25 cellular contexts compared by ENCODE assay signal in genomic region chr9:73089304-73089985, GRCh38.
DNase-seq lines count a peak whose midpoint lies in the region; ATAC-seq, FAIRE-seq and TF ChIP-seq lines count a peak whose summit lies in the region.
"Had no signal": no experiment of that assay in that cellular context is flagged by ENCODE, and none has a peak within 500 bp of the region (broad histone marks: within the 10 kb centered on the region; RNA-seq: fewer than 3 reads in every experiment).

No MANE protein-coding gene starts in this region.

- TF ChIP-seq CTCF in GM23338 (conservative IDR thresholded peaks at IDR 0.05; ENCODE audit: low read depth in 2 of 2) (no peak), OCI-LY3 (IDR thresholded peaks at IDR 0.05; ENCODE audit: low read depth, low read length) (no peak), H1 (IDR thresholded peaks at IDR 0.05; ENCODE audit: control extremely low read depth in 1 of 3, insufficient read depth in 1 of 3, low read depth in 1 of 3, low read length in 3 of 3) (no peak), osteoblast (IDR thresholded peaks at IDR 0.05; ENCODE audit: extremely low read depth, low read depth, low read length) (no peak)

- no peak overlapping the region for H3K27ac ChIP-seq in GM23338 (ENCODE audit: low read depth)
- H3K27ac ChIP-seq in OCI-LY3 (ENCODE audit: low read length), result no peak overlapping the region
- no peak overlapping the region for H3K27ac ChIP-seq in H1 (ENCODE audit: low read depth, low read length)
- H3K27ac ChIP-seq in osteoblast (ENCODE audit: low read depth, low read length), result no peak overlapping the region
- H3K27ac ChIP-seq: BLaER1 treated with 17β-estradiol and CSF1 and Interleukin-3, amounts not matched to agents 10 nM and 100 nM; KMS-11; RWPE1 had no signal

- CTCF ChIA-PET in H1 (lab: Charles Lee; ENCODE audit: partially characterized antibody), result interaction anchor here (0.6 to 2.2 kb wide), 9 partner anchors 8 to 246 kb away, joined by 3 to 10 read pairs (median 4); no protein-coding TSS in a partner anchor

- DNase-seq in GM23338 (ENCODE audit: low spot score) (no peak), H1 (ENCODE audit: low read depth in 1 of 2, low spot score in 2 of 2) (no peak), osteoblast (ENCODE audit: insufficient read length, low spot score, missing footprints) (no peak), MG63 (no peak), NCI-H82 (lab: John Stamatoyannopoulos, UW) (no peak), NCI-H1048 (lab: John Stamatoyannopoulos, UW) (no peak)
- DNase-seq: AML-193; CD4-positive, alpha-beta T cell; IMR-90; NCI-H1092 treated with DMSO at 0.1 percent for 48 hours; NCI-H1436; NCI-H187 treated with DMSO at 0.1 percent for 48 hours; NCI-H2171 treated with DMSO at 0.1 percent for 48 hours; NCI-H524; NCI-H748 treated with DMSO at 0.1 percent for 48 hours; SHP77 treated with DMSO at 0.1 percent for 48 hours had no signal

- H4K91ac ChIP-seq in H1 (replicated peaks; ENCODE audit: insufficient read length, low read length), result no peak overlapping the region

- no peak overlapping the region for H3K18ac ChIP-seq in H1 (ENCODE audit: extremely low read depth, low read length)

- no peak overlapping the region for H3K56ac ChIP-seq in H1 (replicated peaks; ENCODE audit: insufficient read length, low read depth, low read length)

- H3K4me1 ChIP-seq in GM23338 (ENCODE audit: insufficient read depth) (no peaks in the 10 kb centered on the region; the same call in 1 of the 2 replicates), OCI-LY3 (ENCODE audit: low read length) (no peaks in the 10 kb centered on the region), H1 (replicated peaks in 1 of 4; ENCODE audit: control insufficient read depth in 3 of 4, insufficient read depth in 4 of 4, low read length in 3 of 4) (no peaks in the 10 kb centered on the region; a peak in 1 of 7 replicates), osteoblast (ENCODE audit: insufficient read depth, low read length) (no peaks in the 10 kb centered on the region)
- H3K4me1 ChIP-seq: BLaER1 treated with 17β-estradiol and CSF1 and Interleukin-3, amounts not matched to agents 10 nM and 100 nM; HAP-1 had no signal

- no peaks in the 10 kb centered on the region for H3K23me2 ChIP-seq in H1 (ENCODE audit: low read depth, low read length)

- no peak overlapping the region for H4K5ac ChIP-seq in H1 (ENCODE audit: insufficient read length, low read depth, low read length)

- H3K27me3 Mint-ChIP-seq in GM23338 (ENCODE audit: insufficient read depth, low read depth, poor library complexity), result no peaks in the 10 kb centered on the region

- no peak overlapping the region for H4K8ac ChIP-seq in H1 (ENCODE audit: extremely low read depth, insufficient read depth, low read length)

- H2BK20ac ChIP-seq in H1 (ENCODE audit: low read length), result no peak overlapping the region

- no peak overlapping the region for H2BK15ac ChIP-seq in H1 (ENCODE audit: low read length)

- no peaks in the 10 kb centered on the region; the same call in 2 of the 3 replicates for H3K4me1 Mint-ChIP-seq in GM23338

- TF ChIP-seq RAD21 in H1 (IDR thresholded peaks at IDR 0.05 in 1 of 2, conservative IDR thresholded peaks at IDR 0.05 in 1 of 2; ENCODE audit: low read depth in 2 of 2, low read length in 2 of 2), result no peak

- H3K9me2 ChIP-seq in GM23338 (ENCODE audit: insufficient read depth), result no peaks in the 10 kb centered on the region

- no peaks in the 10 kb centered on the region for H3F3A ChIP-seq in GM23338 (replicated peaks; ENCODE audit: low read depth)

- no peaks in the 10 kb centered on the region for H3K36me3 Mint-ChIP-seq in GM23338 (ENCODE audit: low read depth)

- H3K9ac ChIP-seq in OCI-LY3 (ENCODE audit: low read length), result no peak overlapping the region
- H3K9ac ChIP-seq in H1 (replicated peaks in 1 of 4; ENCODE audit: extremely low read depth in 1 of 4, low read depth in 3 of 4, low read length in 3 of 4), result no peak overlapping the region
- H3K9ac ChIP-seq: BLaER1 treated with 17β-estradiol and CSF1 and Interleukin-3, amounts not matched to agents 10 nM and 100 nM; KMS-11 had no signal

- no peaks in the 10 kb centered on the region for H3K79me1 ChIP-seq in H1 (ENCODE audit: low read depth, low read length)

- H3K4me2 ChIP-seq in GM23338 (no peak overlapping the region), OCI-LY3 (ENCODE audit: low read length) (no peak overlapping the region), H1 (ENCODE audit: insufficient read depth in 1 of 2, low read depth in 2 of 2, low read length in 2 of 2) (no peak overlapping the region), osteoblast (ENCODE audit: insufficient read depth, low read length) (no peak overlapping the region)
- H3K4me2 ChIP-seq: BLaER1 treated with 17β-estradiol and CSF1 and Interleukin-3, amounts not matched to agents 10 nM and 100 nM; KMS-11 had no signal

- H3K14ac ChIP-seq in H1 (ENCODE audit: insufficient read length), result no peak overlapping the region

- H3K23ac ChIP-seq in H1 (ENCODE audit: insufficient read length), result no peak overlapping the region

- no peak overlapping the region for H2AK5ac ChIP-seq in H1 (ENCODE audit: low read depth, low read length)

- FAIRE-seq in H1 (lab: Jason Lieb, UNC), result no peak
- FAIRE-seq: A204.1, G401.6, GM19239 had no signal

- H3K27me3 ChIP-seq in GM23338 (ENCODE audit: insufficient read depth) (no peaks in the 10 kb centered on the region), OCI-LY3 (ENCODE audit: low read depth, low read length) (0 out of 2 replicates have a peak, but pooled peaks cover under 1% of the 10 kb centered on the region), H1 (replicated peaks in 1 of 4; ENCODE audit: control insufficient read depth in 3 of 4, extremely low read depth in 1 of 4, insufficient read depth in 3 of 4, low read length in 3 of 4) (no peaks in the 10 kb centered on the region), osteoblast (ENCODE audit: insufficient read depth, low read length) (peaks cover 16% of the 10 kb centered on the region), MG63 (no peaks in the 10 kb centered on the region)
- H3K27me3 ChIP-seq: BLaER1 treated with 17β-estradiol and CSF1 and Interleukin-3, amounts not matched to agents 10 nM and 100 nM had no signal

- no peak for TF ChIP-seq EP300 in H1 (IDR thresholded peaks at IDR 0.05; ENCODE audit: borderline replicate concordance in 1 of 2, low read depth in 2 of 2, low read length in 2 of 2)

- H2AFZ ChIP-seq in GM23338, result peak overlapping the region; percentile 7
- H2AFZ ChIP-seq in OCI-LY3 (ENCODE audit: low read depth, low read length), result 0 out of 2 replicates have a peak overlapping the region, but pooled peaks have one; percentile 37
- H2AFZ ChIP-seq in H1 (ENCODE audit: low read length), result peak overlapping the region; percentile 67; the same call in 1 of the 2 replicates
- peak overlapping the region; percentile 38 for H2AFZ ChIP-seq in osteoblast (ENCODE audit: low read length)

- no peak overlapping the region for H3K27ac Mint-ChIP-seq in GM23338
- H3K27ac Mint-ChIP-seq: CD4-positive, alpha-beta T cell had no signal

- H3K4ac ChIP-seq in H1 (replicated peaks; ENCODE audit: insufficient read length, low read depth, low read length), result no peak overlapping the region

- POLR2A ChIA-PET in H1 (lab: Charles Lee; ENCODE audit: partially characterized antibody), result no interaction called here

- WGBS in H1 (ENCODE audit: extremely low coverage in 1 of 2, insufficient coverage in 1 of 2, insufficient read length in 1 of 2, insufficient replicate concordance in 2 of 2, low coverage in 1 of 2, low lambda C conversion rate in 2 of 2, missing lambda C conversion rate in 1 of 2), 2 experiments, result 89% methylated on average over 3 of the region's 3 CpGs; no CpG with 5 or more reads in 1 of the 2 experiments

- no peaks in the 10 kb centered on the region for H3K79me2 ChIP-seq in GM23338 (replicated peaks; ENCODE audit: insufficient read depth)
- no peaks in the 10 kb centered on the region for H3K79me2 ChIP-seq in OCI-LY3 (ENCODE audit: low read length)
- no peaks in the 10 kb centered on the region for H3K79me2 ChIP-seq in H1 (ENCODE audit: control insufficient read depth in 1 of 2, insufficient read depth in 2 of 2, low read length in 2 of 2)
- no peaks in the 10 kb centered on the region for H3K79me2 ChIP-seq in osteoblast (ENCODE audit: insufficient read depth, low read length)

- no peak for ATAC-seq in GM23338
- ATAC-seq: Panc1 had no signal

- TF ChIP-seq POLR2A in H1 (IDR thresholded peaks at IDR 0.05; ENCODE audit: control extremely low read depth in 1 of 2, low read depth in 2 of 2, low read length in 2 of 2), result no peak

- H3K9me3 Mint-ChIP-seq in GM23338, result no peaks in the 10 kb centered on the region
- H3K9me3 Mint-ChIP-seq: CD4-positive, alpha-beta T cell had no signal

- no peaks in the 10 kb centered on the region for H3K36me3 ChIP-seq in GM23338 (ENCODE audit: insufficient read depth)
- no peaks in the 10 kb centered on the region for H3K36me3 ChIP-seq in OCI-LY3 (replicated peaks; ENCODE audit: low read depth, low read length)
- H3K36me3 ChIP-seq in H1 (ENCODE audit: control insufficient read depth in 2 of 4, insufficient read depth in 4 of 4, low read length in 3 of 4), result no peaks in the 10 kb centered on the region
- no peaks in the 10 kb centered on the region for H3K36me3 ChIP-seq in osteoblast (ENCODE audit: insufficient read depth, low read length)
- no peaks in the 10 kb centered on the region for H3K36me3 ChIP-seq in MG63
- H3K36me3 ChIP-seq: BLaER1 treated with 17β-estradiol and CSF1 and Interleukin-3, amounts not matched to agents 10 nM and 100 nM; HAP-1 had no signal

- no peaks in the 10 kb centered on the region for H3K9me3 ChIP-seq in OCI-LY3 (ENCODE audit: insufficient read depth, low read length)
- H3K9me3 ChIP-seq in H1 (ENCODE audit: insufficient read depth in 2 of 2, low read depth in 1 of 2, low read length in 1 of 2), result no peaks in the 10 kb centered on the region
- no peaks in the 10 kb centered on the region for H3K9me3 ChIP-seq in osteoblast (ENCODE audit: low read depth, low read length)
- no peaks in the 10 kb centered on the region for H3K9me3 ChIP-seq in MG63
- H3K9me3 ChIP-seq: BLaER1 treated with 17β-estradiol and CSF1 and Interleukin-3, amounts not matched to agents 10 nM and 100 nM; HAP-1 had no signal

- no peak overlapping the region for H3K4me3 Mint-ChIP-seq in GM23338
- H3K4me3 Mint-ChIP-seq: CD4-positive, alpha-beta T cell had no signal

- H2BK120ac ChIP-seq in H1 (replicated peaks; ENCODE audit: low read depth, low read length), result no peak overlapping the region

- no peaks in the 10 kb centered on the region for H4K20me1 ChIP-seq in GM23338 (replicated peaks; ENCODE audit: insufficient read depth)
- H4K20me1 ChIP-seq in OCI-LY3 (ENCODE audit: insufficient read depth, low read length), result no peaks in the 10 kb centered on the region
- H4K20me1 ChIP-seq in H1 (replicated peaks in 1 of 2; ENCODE audit: control insufficient read depth in 1 of 2, insufficient read depth in 2 of 2, low read length in 2 of 2), result no peaks in the 10 kb centered on the region
- H4K20me1 ChIP-seq in osteoblast (ENCODE audit: insufficient read depth, low read length), result no peaks in the 10 kb centered on the region
- H4K20me1 ChIP-seq: BLaER1 treated with 17β-estradiol and CSF1 and Interleukin-3, amounts not matched to agents 10 nM and 100 nM had no signal

- no peak overlapping the region for H3K4me3 ChIP-seq in GM23338
- no peak overlapping the region for H3K4me3 ChIP-seq in OCI-LY3 (ENCODE audit: low read length)
- H3K4me3 ChIP-seq in H1 (ENCODE audit: extremely low read depth in 1 of 4, insufficient read depth in 2 of 4, low read depth in 3 of 4, low read length in 4 of 4), result no peak overlapping the region
- H3K4me3 ChIP-seq in osteoblast (ENCODE audit: insufficient read depth, low read length), result no peak overlapping the region
- H3K4me3 ChIP-seq in MG63, result no peak overlapping the region
- H3K4me3 ChIP-seq: BLaER1 treated with 17β-estradiol and CSF1 and Interleukin-3, amounts not matched to agents 10 nM and 100 nM; HAP-1 had no signal

- H2BK5ac ChIP-seq in H1 (ENCODE audit: low read depth, low read length), result no peak overlapping the region

- H2BK12ac ChIP-seq in H1 (ENCODE audit: low read depth, low read length), result no peak overlapping the region

Comparison
In these comparisons a context has a peak if more than half of its experiments do, and no peak if none do; other contexts are left out.
1. H2AFZ ChIP-seq: peak in every context shown above with its lines; median percentile 67 in H1; 38 in osteoblast; 37 in OCI-LY3; 7 in GM23338.